In genomic region chr20:52895662-52896061, GRCh38 we compare ENCODE assay signal across 19 cellular contexts.
"Had no signal": no experiment of that assay in that cellular context is flagged by ENCODE, and none has a peak within 500 bp of the region (broad histone marks: within the 10 kb centered on the region; RNA-seq: fewer than 3 reads in every experiment).

No MANE protein-coding gene starts in this region.

- DNase-seq: activated CD4-positive, alpha-beta memory T cell treated with anti-CD3 and anti-CD28 coated beads, Interleukin-2, amount 10 ng/mL, durations not matched to agents 7 days and 5 days; activated CD4-positive, alpha-beta T cell treated with anti-CD3 and anti-CD28 coated beads for 4 hours; activated effector memory CD4-positive, alpha-beta T cell treated with Interleukin-2 at 50 U/mL for 16 hours; activated naive CD4-positive, alpha-beta T cell treated with anti-CD3 and anti-CD28 coated beads, Interleukin-2, amount 50 U/mL, for 16 hours; activated T-cell treated with anti-CD3 and anti-CD28 coated beads, Interleukin-2, amount 50 U/mL, for 4 hours; dorsolateral prefrontal cortex; endodermal cell; left lung; occipital lobe; spleen; stomach; T-helper 17 cell; testis; upper lobe of right lung had no signal

- H3K4me1 ChIP-seq: adrenal gland, gastroesophageal sphincter, left lung, spleen, stomach, testis, upper lobe of right lung had no signal

- H3K27me3 ChIP-seq: adrenal gland, gastroesophageal sphincter, left lung, spleen, stomach, testis, upper lobe of right lung had no signal

- ATAC-seq: activated T-cell treated with anti-CD3 and anti-CD28 coated beads, Interleukin-2, amount 50 U/mL, for 4 hours; gastroesophageal sphincter; left lung; sciatic nerve; T-helper 17 cell; upper lobe of right lung had no signal

- H3K27me3 Mint-ChIP-seq: T-helper 17 cell had no signal

- H3K9me3 Mint-ChIP-seq: endodermal cell, nephron had no signal

- H3K4me1 Mint-ChIP-seq: endodermal cell, T-helper 17 cell had no signal

- FAIRE-seq: islet of Langerhans had no signal

- H3K27ac Mint-ChIP-seq: activated CD4-positive, alpha-beta memory T cell treated with anti-CD3 and anti-CD28 coated beads, Interleukin-2, amount 10 ng/mL, durations not matched to agents 7 days and 5 days; endodermal cell; nephron; T-helper 17 cell had no signal

- H3K9me3 ChIP-seq: adrenal gland, gastroesophageal sphincter, left lung, spleen, stomach, testis, upper lobe of right lung had no signal

- H3K4me3 Mint-ChIP-seq: activated CD4-positive, alpha-beta memory T cell treated with anti-CD3 and anti-CD28 coated beads, Interleukin-2, amount 10 ng/mL, durations not matched to agents 7 days and 5 days; activated T-cell treated with anti-CD3 and anti-CD28 coated beads, Interleukin-2, amount 50 U/mL, for 4 hours; endodermal cell; nephron; T-helper 17 cell had no signal

- H3K27ac ChIP-seq: adrenal gland, dorsolateral prefrontal cortex, gastroesophageal sphincter, left lung, spleen, stomach, testis, upper lobe of right lung had no signal

- H3K4me3 ChIP-seq: adrenal gland, dorsolateral prefrontal cortex, gastroesophageal sphincter, left lung, spleen, stomach, testis, upper lobe of right lung had no signal

- H3K36me3 ChIP-seq: adrenal gland, gastroesophageal sphincter, left lung, spleen, stomach, upper lobe of right lung had no signal
